In the genomic region with DNA sequence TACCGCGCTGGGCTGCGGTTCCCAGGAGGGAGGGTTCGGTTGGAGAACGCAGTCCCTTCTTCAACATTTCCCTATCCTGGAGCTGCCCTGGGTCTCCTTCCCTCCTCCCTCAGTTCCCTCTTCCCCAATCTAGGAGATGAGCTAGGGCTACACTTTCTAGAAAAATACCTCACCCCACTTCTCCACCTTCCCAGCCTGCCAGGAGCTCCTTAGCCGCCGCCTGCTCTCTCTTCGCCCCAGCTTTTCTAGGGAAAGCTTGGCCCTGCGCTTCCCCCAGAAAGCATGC, we compare ENCODE assay signal across 7 cellular contexts. TPM values are rescaled to one million over a fixed set of nuclear protein-coding genes. Genes with fewer than 3 reads are reported as not detected.
DNase-seq lines count a peak whose midpoint lies in the region; ATAC-seq, FAIRE-seq and TF ChIP-seq lines count a peak whose summit lies in the region.

No MANE protein-coding gene starts in this region.

- H3K4me3 ChIP-seq in HUES64 (ENCODE audit: low read length), result peak overlapping the region; percentile 74
- H3K4me3 ChIP-seq in ascending aorta, result peak overlapping the region; percentile 85 to 94
- H3K4me3 ChIP-seq in keratinocyte (ENCODE audit: control insufficient read depth in 2 of 3, extremely low read depth in 1 of 3, insufficient read depth in 2 of 3, low read depth in 1 of 3, low read length in 3 of 3), result peak overlapping the region; percentile 83 to 97 (median 91)
- peak overlapping the region; percentile 90 to 94 for H3K4me3 ChIP-seq in stomach smooth muscle (ENCODE audit: low read length in 2 of 2)

- DNase-seq in ascending aorta (ENCODE audit: low spot score in 2 of 2) (no peak), keratinocyte (ENCODE audit: low read depth, low spot score) (no peak), ureter (ENCODE audit: low spot score) (no peak)
- no peak for DNase-seq in activated CD4-positive, CD25-positive, alpha-beta regulatory T cell (lab: John Stamatoyannopoulos, UW)

- H2AFZ ChIP-seq in keratinocyte (ENCODE audit: control insufficient read depth, low read length), result peak overlapping the region; percentile 82

- H3K79me2 ChIP-seq in keratinocyte (ENCODE audit: control insufficient read depth, insufficient read depth, low read length), result peaks cover 22% of the 10 kb centered on the region

- H3K27ac ChIP-seq in HUES64 (ENCODE audit: low read depth, low read length) (peak overlapping the region; percentile 50; the same call in 1 of the 2 replicates), ascending aorta (peak overlapping the region; percentile 94 to 98), keratinocyte (ENCODE audit: control insufficient read depth, insufficient read depth, low read length) (peak overlapping the region; percentile 76), stomach smooth muscle (ENCODE audit: low read length) (peak overlapping the region; percentile 97)

- dilution Hi-C loops in keratinocyte (cut with MboI; ENCODE audit: extremely low pct_ligation_motif_present, low sequenced_read_pairs), result no loop called here

- H3K27me3 ChIP-seq in HUES64 (ENCODE audit: insufficient read depth, low read length) (peaks cover 26% of the 10 kb centered on the region), ascending aorta (no peaks in the 10 kb centered on the region), keratinocyte (ENCODE audit: control insufficient read depth, extremely low read depth, insufficient read depth, low read length) (no peaks in the 10 kb centered on the region), stomach smooth muscle (ENCODE audit: control insufficient read depth in 1 of 2, insufficient read depth in 2 of 2, low read length in 2 of 2) (no peaks in the 10 kb centered on the region)

- FAIRE-seq in keratinocyte (lab: Jason Lieb, UNC), result no peak

- H3K4me2 ChIP-seq in keratinocyte (ENCODE audit: control insufficient read depth, extremely low read depth, insufficient read depth, low read depth, low read length), result peak overlapping the region; percentile 99

- TF ChIP-seq CTCF in ascending aorta (IDR thresholded peaks at IDR 0.05) (no peak), keratinocyte (optimal IDR thresholded peaks at IDR 0.05 in 1 of 3, IDR thresholded peaks at IDR 0.05 in 1 of 3, conservative IDR thresholded peaks at IDR 0.05 in 1 of 3; ENCODE audit: extremely low read depth in 1 of 3, insufficient read depth in 2 of 3, low read length in 3 of 3) (no peak)

- H3K36me3 ChIP-seq in HUES64 (ENCODE audit: insufficient read depth, low read length) (peaks cover 17% of the 10 kb centered on the region), ascending aorta (peaks cover 20 to 21% of the 10 kb centered on the region in 2 donors), keratinocyte (ENCODE audit: control insufficient read depth in 2 of 2, extremely low read depth in 1 of 2, insufficient read depth in 2 of 2, low read length in 2 of 2) (peaks cover 4 to 15% of the 10 kb centered on the region in 2 experiments), stomach smooth muscle (ENCODE audit: control insufficient read depth in 2 of 2, insufficient read depth in 2 of 2, low read length in 2 of 2) (peaks cover 12 to 17% of the 10 kb centered on the region in 2 donors)

- intact Hi-C loops in ascending aorta (cut with DNase I), result loop anchor here (2.0 to 10.0 kb wide), 8 partner anchors 577 to 1959 kb away; a partner anchor contains a TSS

- H3K4me1 ChIP-seq in HUES64 (ENCODE audit: insufficient read depth, low read length) (peaks cover 20% of the 10 kb centered on the region), ascending aorta (peaks cover 0 to 9% of the 10 kb centered on the region in 2 donors), keratinocyte (ENCODE audit: control insufficient read depth, extremely low read depth, insufficient read depth, low read length) (peaks cover 30% of the 10 kb centered on the region), stomach smooth muscle (ENCODE audit: control insufficient read depth, insufficient read depth, low read length) (peaks cover 29% of the 10 kb centered on the region)

- WGBS in HUES64, result 0% methylated on average over 9 of the region's 9 CpGs

- no peaks in the 10 kb centered on the region for H3K9me3 ChIP-seq in HUES64 (ENCODE audit: insufficient read depth, low read depth, low read length)
- H3K9me3 ChIP-seq in ascending aorta, result no peaks in the 10 kb centered on the region
- H3K9me3 ChIP-seq in keratinocyte (ENCODE audit: control insufficient read depth, low read depth, low read length), result no peaks in the 10 kb centered on the region
- no peaks in the 10 kb centered on the region for H3K9me3 ChIP-seq in stomach smooth muscle (ENCODE audit: control insufficient read depth in 2 of 2, low read length in 2 of 2)

- H3K9me1 ChIP-seq in keratinocyte (ENCODE audit: control insufficient read depth, extremely low read depth, insufficient read depth, low read length), result no peaks in the 10 kb centered on the region

- ATAC-seq in GM21423 (IDR thresholded peaks at IDR 0.05; ENCODE audit: unreplicated experiment), result no peak

- peaks cover 9% of the 10 kb centered on the region for H4K20me1 ChIP-seq in keratinocyte (ENCODE audit: control insufficient read depth, extremely low read depth, insufficient read depth, low read length)

- H3K9ac ChIP-seq in HUES64 (ENCODE audit: low read depth, low read length), result peak overlapping the region; percentile 77
- H3K9ac ChIP-seq in keratinocyte (ENCODE audit: control insufficient read depth, extremely low read depth, insufficient read depth, low read length), result peak overlapping the region; percentile 91
- H3K9ac ChIP-seq in stomach smooth muscle (ENCODE audit: low read length in 2 of 2), result peak overlapping the region; percentile 89 to 92

RNA-seq across cellular contexts. Expression of a gene that starts 0.5 kb away (rescaled TPM):
- 8.1 TPM for polyA plus RNA-seq in HUES64 (2013, experiment 1 of 2)
- 12.5 TPM for polyA plus RNA-seq in HUES64 (2013, experiment 2 of 2)
- total RNA-seq in ascending aorta (672 TPM), ureter (145 TPM)
- 340 to 485 TPM (median 344 TPM) in 3 replicates for polyA plus RNA-seq in keratinocyte
- 90.5 TPM for polyA plus RNA-seq in keratinocyte (2011; ENCODE audit: low read depth)
- polyA plus RNA-seq in keratinocyte (2011; cell fraction: cytosol; rRNA removed), result 172 and 198 TPM in 2 replicates
- 1,714 and 1,972 TPM in 2 replicates for polyA plus RNA-seq in keratinocyte (2011; cell fraction: nucleus; rRNA removed)
- polyA plus RNA-seq in keratinocyte (2012; ENCODE audit: low replicate concordance), result 81.7 and 285 TPM in 2 replicates
- polyA minus RNA-seq in keratinocyte, result 1,168 to 1,682 TPM (median 1,277 TPM) in 3 replicates
- 366 TPM for polyA minus RNA-seq in keratinocyte (2011; cell fraction: cytosol; rRNA and poly(A)+ RNA removed)
- 1,277 and 2,287 TPM in 2 replicates for polyA minus RNA-seq in keratinocyte (2011; cell fraction: nucleus; rRNA and poly(A)+ RNA removed)
